1 cellular context compared by ENCODE assay signal in genomic region chr2:203812294-203813221, GRCh38.
TF ChIP-seq lines count a peak whose summit lies in the region.

No MANE protein-coding gene starts in this region.

TF ChIP-seq in HepG2, 621 proteins besides CTCF, POLR2A, EP300 and RAD21 (continued from another document and continues in another):
- TF ChIP-seq, protein P1, sequence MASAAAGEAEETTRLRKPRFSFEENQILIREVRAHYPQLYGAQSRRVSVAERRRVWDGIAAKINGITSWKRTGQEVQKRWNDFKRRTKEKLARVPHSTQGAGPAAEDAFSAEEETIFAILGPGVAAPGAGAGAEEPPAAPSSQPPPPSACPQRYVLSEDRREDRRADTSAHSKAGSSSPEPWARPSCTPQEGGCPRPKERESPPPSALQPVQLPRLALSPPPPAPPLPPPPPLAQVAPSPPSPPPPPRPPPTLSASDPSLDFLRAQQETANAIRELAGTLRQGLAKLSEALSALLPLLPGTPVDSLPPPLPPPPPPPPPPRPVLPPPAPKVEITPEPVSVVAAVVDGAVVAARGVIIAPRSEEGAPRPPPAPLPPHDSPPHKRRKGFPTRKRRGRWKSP (CRISPR knock-in tag; IDR thresholded peaks at IDR 0.05): 0 out of 2 replicates have a peak, but pooled peaks have one; percentile 5
- 0 out of 2 replicates have a peak, but pooled peaks have one; percentile 48 for TF ChIP-seq MIER3 (CRISPR knock-in tag; IDR thresholded peaks at IDR 0.05; ENCODE audit: borderline replicate concordance)
- TF ChIP-seq, protein P2, sequence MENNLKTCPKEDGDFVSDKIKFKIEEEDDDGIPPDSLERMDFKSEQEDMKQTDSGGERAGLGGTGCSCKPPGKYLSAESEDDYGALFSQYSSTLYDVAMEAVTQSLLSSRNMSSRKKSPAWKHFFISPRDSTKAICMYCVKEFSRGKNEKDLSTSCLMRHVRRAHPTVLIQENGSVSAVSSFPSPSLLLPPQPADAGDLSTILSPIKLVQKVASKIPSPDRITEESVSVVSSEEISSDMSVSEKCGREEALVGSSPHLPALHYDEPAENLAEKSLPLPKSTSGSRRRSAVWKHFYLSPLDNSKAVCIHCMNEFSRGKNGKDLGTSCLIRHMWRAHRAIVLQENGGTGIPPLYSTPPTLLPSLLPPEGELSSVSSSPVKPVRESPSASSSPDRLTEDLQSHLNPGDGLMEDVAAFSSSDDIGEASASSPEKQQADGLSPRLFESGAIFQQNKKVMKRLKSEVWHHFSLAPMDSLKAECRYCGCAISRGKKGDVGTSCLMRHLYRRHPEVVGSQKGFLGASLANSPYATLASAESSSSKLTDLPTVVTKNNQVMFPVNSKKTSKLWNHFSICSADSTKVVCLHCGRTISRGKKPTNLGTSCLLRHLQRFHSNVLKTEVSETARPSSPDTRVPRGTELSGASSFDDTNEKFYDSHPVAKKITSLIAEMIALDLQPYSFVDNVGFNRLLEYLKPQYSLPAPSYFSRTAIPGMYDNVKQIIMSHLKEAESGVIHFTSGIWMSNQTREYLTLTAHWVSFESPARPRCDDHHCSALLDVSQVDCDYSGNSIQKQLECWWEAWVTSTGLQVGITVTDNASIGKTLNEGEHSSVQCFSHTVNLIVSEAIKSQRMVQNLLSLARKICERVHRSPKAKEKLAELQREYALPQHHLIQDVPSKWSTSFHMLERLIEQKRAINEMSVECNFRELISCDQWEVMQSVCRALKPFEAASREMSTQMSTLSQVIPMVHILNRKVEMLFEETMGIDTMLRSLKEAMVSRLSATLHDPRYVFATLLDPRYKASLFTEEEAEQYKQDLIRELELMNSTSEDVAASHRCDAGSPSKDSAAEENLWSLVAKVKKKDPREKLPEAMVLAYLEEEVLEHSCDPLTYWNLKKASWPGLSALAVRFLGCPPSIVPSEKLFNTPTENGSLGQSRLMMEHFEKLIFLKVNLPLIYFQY (CRISPR knock-in tag; IDR thresholded peaks at IDR 0.05; ENCODE audit: borderline replicate concordance): peak; percentile 48; the same call in 1 of the 2 replicates
- no peak for TF ChIP-seq RFX5 (IDR thresholded peaks at IDR 0.05; ENCODE audit: low read depth, low read length)
- TF ChIP-seq, protein P3, sequence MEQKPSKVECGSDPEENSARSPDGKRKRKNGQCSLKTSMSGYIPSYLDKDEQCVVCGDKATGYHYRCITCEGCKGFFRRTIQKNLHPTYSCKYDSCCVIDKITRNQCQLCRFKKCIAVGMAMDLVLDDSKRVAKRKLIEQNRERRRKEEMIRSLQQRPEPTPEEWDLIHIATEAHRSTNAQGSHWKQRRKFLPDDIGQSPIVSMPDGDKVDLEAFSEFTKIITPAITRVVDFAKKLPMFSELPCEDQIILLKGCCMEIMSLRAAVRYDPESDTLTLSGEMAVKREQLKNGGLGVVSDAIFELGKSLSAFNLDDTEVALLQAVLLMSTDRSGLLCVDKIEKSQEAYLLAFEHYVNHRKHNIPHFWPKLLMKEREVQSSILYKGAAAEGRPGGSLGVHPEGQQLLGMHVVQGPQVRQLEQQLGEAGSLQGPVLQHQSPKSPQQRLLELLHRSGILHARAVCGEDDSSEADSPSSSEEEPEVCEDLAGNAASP (CRISPR knock-in tag; IDR thresholded peaks at IDR 0.05; ENCODE audit: borderline replicate concordance): peak; percentile 74; the same call in 1 of the 2 replicates
- TF ChIP-seq, protein P4, sequence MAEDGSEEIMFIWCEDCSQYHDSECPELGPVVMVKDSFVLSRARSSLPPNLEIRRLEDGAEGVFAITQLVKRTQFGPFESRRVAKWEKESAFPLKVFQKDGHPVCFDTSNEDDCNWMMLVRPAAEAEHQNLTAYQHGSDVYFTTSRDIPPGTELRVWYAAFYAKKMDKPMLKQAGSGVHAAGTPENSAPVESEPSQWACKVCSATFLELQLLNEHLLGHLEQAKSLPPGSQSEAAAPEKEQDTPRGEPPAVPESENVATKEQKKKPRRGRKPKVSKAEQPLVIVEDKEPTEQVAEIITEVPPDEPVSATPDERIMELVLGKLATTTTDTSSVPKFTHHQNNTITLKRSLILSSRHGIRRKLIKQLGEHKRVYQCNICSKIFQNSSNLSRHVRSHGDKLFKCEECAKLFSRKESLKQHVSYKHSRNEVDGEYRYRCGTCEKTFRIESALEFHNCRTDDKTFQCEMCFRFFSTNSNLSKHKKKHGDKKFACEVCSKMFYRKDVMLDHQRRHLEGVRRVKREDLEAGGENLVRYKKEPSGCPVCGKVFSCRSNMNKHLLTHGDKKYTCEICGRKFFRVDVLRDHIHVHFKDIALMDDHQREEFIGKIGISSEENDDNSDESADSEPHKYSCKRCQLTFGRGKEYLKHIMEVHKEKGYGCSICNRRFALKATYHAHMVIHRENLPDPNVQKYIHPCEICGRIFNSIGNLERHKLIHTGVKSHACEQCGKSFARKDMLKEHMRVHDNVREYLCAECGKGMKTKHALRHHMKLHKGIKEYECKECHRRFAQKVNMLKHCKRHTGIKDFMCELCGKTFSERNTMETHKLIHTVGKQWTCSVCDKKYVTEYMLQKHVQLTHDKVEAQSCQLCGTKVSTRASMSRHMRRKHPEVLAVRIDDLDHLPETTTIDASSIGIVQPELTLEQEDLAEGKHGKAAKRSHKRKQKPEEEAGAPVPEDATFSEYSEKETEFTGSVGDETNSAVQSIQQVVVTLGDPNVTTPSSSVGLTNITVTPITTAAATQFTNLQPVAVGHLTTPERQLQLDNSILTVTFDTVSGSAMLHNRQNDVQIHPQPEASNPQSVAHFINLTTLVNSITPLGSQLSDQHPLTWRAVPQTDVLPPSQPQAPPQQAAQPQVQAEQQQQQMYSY (CRISPR knock-in tag; IDR thresholded peaks at IDR 0.05): peak; percentile 24; the same call in 1 of the 2 replicates
- TF ChIP-seq FOXP1 (IDR thresholded peaks at IDR 0.05): no peak; the same call in 1 of the 2 replicates
- TF ChIP-seq FOXP1 (CRISPR knock-in tag; IDR thresholded peaks at IDR 0.05): peak; percentile 76
- no peak for TF ChIP-seq ZNF225 (CRISPR knock-in tag; IDR thresholded peaks at IDR 0.05)
- TF ChIP-seq, protein P5, sequence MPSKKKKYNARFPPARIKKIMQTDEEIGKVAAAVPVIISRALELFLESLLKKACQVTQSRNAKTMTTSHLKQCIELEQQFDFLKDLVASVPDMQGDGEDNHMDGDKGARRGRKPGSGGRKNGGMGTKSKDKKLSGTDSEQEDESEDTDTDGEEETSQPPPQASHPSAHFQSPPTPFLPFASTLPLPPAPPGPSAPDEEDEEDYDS (CRISPR knock-in tag; IDR thresholded peaks at IDR 0.05): peak; percentile 39; the same call in 1 of the 2 replicates
- peak; percentile 65; the same call in 1 of the 2 replicates for TF ChIP-seq ZNF614 (CRISPR knock-in tag; IDR thresholded peaks at IDR 0.05; ENCODE audit: borderline replicate concordance)
- TF ChIP-seq KDM6A (CRISPR knock-in tag; IDR thresholded peaks at IDR 0.05; ENCODE audit: low read depth): peak; percentile 55; the same call in 1 of the 2 replicates
- TF ChIP-seq, protein P6, sequence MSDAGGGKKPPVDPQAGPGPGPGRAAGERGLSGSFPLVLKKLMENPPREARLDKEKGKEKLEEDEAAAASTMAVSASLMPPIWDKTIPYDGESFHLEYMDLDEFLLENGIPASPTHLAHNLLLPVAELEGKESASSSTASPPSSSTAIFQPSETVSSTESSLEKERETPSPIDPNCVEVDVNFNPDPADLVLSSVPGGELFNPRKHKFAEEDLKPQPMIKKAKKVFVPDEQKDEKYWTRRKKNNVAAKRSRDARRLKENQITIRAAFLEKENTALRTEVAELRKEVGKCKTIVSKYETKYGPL (CRISPR knock-in tag; IDR thresholded peaks at IDR 0.05): peak; percentile 61; the same call in 1 of the 2 replicates
- no peak for TF ChIP-seq ZNF549 (CRISPR knock-in tag; IDR thresholded peaks at IDR 0.05)
- peak; percentile 99 for TF ChIP-seq GATAD2A (CRISPR knock-in tag; IDR thresholded peaks at IDR 0.05)
- TF ChIP-seq, protein P7, sequence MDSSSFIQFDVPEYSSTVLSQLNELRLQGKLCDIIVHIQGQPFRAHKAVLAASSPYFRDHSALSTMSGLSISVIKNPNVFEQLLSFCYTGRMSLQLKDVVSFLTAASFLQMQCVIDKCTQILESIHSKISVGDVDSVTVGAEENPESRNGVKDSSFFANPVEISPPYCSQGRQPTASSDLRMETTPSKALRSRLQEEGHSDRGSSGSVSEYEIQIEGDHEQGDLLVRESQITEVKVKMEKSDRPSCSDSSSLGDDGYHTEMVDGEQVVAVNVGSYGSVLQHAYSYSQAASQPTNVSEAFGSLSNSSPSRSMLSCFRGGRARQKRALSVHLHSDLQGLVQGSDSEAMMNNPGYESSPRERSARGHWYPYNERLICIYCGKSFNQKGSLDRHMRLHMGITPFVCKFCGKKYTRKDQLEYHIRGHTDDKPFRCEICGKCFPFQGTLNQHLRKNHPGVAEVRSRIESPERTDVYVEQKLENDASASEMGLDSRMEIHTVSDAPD (CRISPR knock-in tag; IDR thresholded peaks at IDR 0.05): peak; percentile 77; the same call in 1 of the 2 replicates
- TF ChIP-seq, protein P8, sequence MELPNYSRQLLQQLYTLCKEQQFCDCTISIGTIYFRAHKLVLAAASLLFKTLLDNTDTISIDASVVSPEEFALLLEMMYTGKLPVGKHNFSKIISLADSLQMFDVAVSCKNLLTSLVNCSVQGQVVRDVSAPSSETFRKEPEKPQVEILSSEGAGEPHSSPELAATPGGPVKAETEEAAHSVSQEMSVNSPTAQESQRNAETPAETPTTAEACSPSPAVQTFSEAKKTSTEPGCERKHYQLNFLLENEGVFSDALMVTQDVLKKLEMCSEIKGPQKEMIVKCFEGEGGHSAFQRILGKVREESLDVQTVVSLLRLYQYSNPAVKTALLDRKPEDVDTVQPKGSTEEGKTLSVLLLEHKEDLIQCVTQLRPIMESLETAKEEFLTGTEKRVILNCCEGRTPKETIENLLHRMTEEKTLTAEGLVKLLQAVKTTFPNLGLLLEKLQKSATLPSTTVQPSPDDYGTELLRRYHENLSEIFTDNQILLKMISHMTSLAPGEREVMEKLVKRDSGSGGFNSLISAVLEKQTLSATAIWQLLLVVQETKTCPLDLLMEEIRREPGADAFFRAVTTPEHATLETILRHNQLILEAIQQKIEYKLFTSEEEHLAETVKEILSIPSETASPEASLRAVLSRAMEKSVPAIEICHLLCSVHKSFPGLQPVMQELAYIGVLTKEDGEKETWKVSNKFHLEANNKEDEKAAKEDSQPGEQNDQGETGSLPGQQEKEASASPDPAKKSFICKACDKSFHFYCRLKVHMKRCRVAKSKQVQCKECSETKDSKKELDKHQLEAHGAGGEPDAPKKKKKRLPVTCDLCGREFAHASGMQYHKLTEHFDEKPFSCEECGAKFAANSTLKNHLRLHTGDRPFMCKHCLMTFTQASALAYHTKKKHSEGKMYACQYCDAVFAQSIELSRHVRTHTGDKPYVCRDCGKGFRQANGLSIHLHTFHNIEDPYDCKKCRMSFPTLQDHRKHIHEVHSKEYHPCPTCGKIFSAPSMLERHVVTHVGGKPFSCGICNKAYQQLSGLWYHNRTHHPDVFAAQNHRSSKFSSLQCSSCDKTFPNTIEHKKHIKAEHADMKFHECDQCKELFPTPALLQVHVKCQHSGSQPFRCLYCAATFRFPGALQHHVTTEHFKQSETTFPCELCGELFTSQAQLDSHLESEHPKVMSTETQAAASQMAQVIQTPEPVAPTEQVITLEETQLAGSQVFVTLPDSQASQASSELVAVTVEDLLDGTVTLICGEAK (IDR thresholded peaks at IDR 0.05): no peak
- TF ChIP-seq, protein P8 (CRISPR knock-in tag; IDR thresholded peaks at IDR 0.05): no peak
- TF ChIP-seq SALL1 (CRISPR knock-in tag; IDR thresholded peaks at IDR 0.05): peak; percentile 6; the same call in 1 of the 2 replicates
- peak; percentile 82 for TF ChIP-seq PRPF4 (IDR thresholded peaks at IDR 0.05; ENCODE audit: low read depth, low read length, poor library complexity, severe bottlenecking)
- TF ChIP-seq IRF2 (CRISPR knock-in tag; IDR thresholded peaks at IDR 0.05): peak; percentile 74; the same call in 1 of the 2 replicates
- no peak for TF ChIP-seq MTA1 (CRISPR knock-in tag; IDR thresholded peaks at IDR 0.05; ENCODE audit: borderline replicate concordance)
- no peak for TF ChIP-seq NFE2L1 (CRISPR knock-in tag; IDR thresholded peaks at IDR 0.05; ENCODE audit: borderline replicate concordance)
